Comparison of ENCODE assay signal across 8 cellular contexts in the genomic region with DNA sequence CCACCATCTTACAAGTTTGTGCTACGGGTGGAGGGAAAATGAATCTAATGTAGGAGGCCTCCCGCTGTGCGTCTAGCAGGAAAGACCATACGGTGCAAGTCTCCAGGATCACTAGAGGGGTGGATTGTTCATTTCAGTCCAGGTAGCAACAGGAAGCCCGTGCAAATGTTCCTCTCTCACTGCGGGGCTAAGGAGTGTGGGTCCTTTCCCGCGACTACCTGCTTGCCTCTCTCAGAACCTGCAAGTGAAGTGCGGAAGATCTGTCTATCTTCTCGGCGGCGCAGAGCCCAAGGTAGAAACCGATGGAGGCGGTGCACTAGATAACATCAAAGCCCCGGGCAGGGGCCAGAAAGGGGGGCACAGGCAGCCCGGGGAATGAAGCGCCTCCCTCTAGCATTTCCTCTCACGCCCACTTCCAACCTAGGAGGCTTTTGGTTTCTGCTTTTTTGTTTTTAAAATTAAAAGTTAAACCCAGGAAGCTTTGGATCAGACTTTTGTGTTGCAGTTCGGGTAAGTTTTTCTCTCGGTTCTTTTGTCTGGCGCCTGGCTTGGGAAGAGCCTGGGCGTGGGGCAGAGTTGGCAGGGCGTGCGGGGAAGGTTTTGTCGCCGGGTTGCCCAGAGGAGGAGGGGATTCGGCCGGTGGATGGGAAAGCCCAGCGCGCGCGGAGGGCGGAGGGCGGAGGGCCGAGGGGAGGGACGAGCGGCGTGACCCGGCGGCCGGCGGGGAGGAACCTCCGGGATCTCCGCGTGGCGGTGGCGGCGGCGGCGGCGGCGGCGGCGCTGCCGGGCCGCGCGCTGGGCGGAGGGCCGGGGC. TPM values are rescaled to one million over a fixed set of nuclear protein-coding genes. Genes with fewer than 3 reads are reported as not detected.
DNase-seq lines count a peak whose midpoint lies in the region; ATAC-seq, FAIRE-seq and TF ChIP-seq lines count a peak whose summit lies in the region.

No MANE protein-coding gene starts in this region.

- 0 out of 5 replicates have a peak, but pooled peaks of 1 of the 2 experiments have one; percentile 15 for TF ChIP-seq RAD21 in A549 (conservative IDR thresholded peaks at IDR 0.05 in 1 of 2, IDR thresholded peaks at IDR 0.05 in 1 of 2)

- peaks cover 27% of the 10 kb centered on the region for H3K4me1 Mint-ChIP-seq in activated CD4-positive, alpha-beta T cell treated with anti-CD3 and anti-CD28 coated beads, Interleukin-2, amount 10 ng/mL, durations not matched to agents 24 days and 14 days

- H3K27ac ChIP-seq in A549 (peak overlapping the region; percentile 82 to 100), coronary artery (peak overlapping the region; percentile 88 to 92)

- WGBS in A549 (ENCODE audit: missing lambda C conversion rate), result 0% methylated on average over 17 of the region's 60 CpGs

- H3K4me1 ChIP-seq in A549, result peaks cover 13% of the 10 kb centered on the region

- no peaks in the 10 kb centered on the region for H3K9me3 Mint-ChIP-seq in activated CD4-positive, alpha-beta T cell treated with anti-CD3 and anti-CD28 coated beads, Interleukin-2, amount 10 ng/mL, durations not matched to agents 24 days and 14 days

- H3K4me3 Mint-ChIP-seq in activated CD4-positive, alpha-beta T cell treated with anti-CD3 and anti-CD28 coated beads, Interleukin-2, amount 10 ng/mL, durations not matched to agents 24 days and 14 days, result peak overlapping the region; percentile 99

- H3K4me2 ChIP-seq in A549, result peak overlapping the region; percentile 89

- H3K27me3 Mint-ChIP-seq in activated CD4-positive, alpha-beta T cell treated with anti-CD3 and anti-CD28 coated beads, Interleukin-2, amount 10 ng/mL, durations not matched to agents 24 days and 14 days, result no peaks in the 10 kb centered on the region

- H3K9me3 ChIP-seq in A549, result no peaks in the 10 kb centered on the region

- TF ChIP-seq EP300 in A549 (IDR thresholded peaks at IDR 0.05), result no peak

- TF ChIP-seq POLR2A in A549 (IDR thresholded peaks at IDR 0.05; ENCODE audit: low read length), result no peak

- FAIRE-seq in A549 (lab: Jason Lieb, UNC), result no peak

- ATAC-seq in A549, result peak; percentile 28 to 52
- peak; percentile 28 for ATAC-seq in GM18861 (IDR thresholded peaks at IDR 0.05; ENCODE audit: unreplicated experiment)
- ATAC-seq in HG03103 (IDR thresholded peaks at IDR 0.05; ENCODE audit: low read depth, unreplicated experiment), result peak; percentile 22
- peak; percentile 55 for ATAC-seq in left lobe of liver

- DNase-seq in A549 (ENCODE audit: low read depth in 1 of 2, low spot score in 1 of 2), result peak; percentile 43 to 71
- peak; percentile 55 for DNase-seq in NCI-H446 treated with DMSO at 0.1 percent for 48 hours (lab: John Stamatoyannopoulos, UW)
- DNase-seq in activated CD4-positive, alpha-beta T cell treated with anti-CD3 and anti-CD28 coated beads, Interleukin-2, amount 10 ng/mL, durations not matched to agents 24 days and 14 days, result peak; percentile 95
- peak; percentile 88 for DNase-seq in coronary artery (ENCODE audit: low spot score)
- peak; percentile 94 for DNase-seq in left lobe of liver (ENCODE audit: low spot score)
- peak; percentile 65 to 70 for DNase-seq in stimulated activated CD4-positive, alpha-beta T cell treated with anti-CD3 and anti-CD28 coated beads, Interleukin-2, amount 100 ng/mL, for 48 hours

- intact Hi-C loops in activated CD4-positive, alpha-beta T cell treated with anti-CD3 and anti-CD28 coated beads, Interleukin-2, amount 10 ng/mL, durations not matched to agents 24 days and 14 days (cut with micrococcal nuclease), result loop anchor here (1.0 to 2.0 kb wide), 2 partner anchors 34 to 353 kb away; no protein-coding TSS in a partner anchor

- peak overlapping the region; percentile 84 for H3K4me3 ChIP-seq in A549
- H3K4me3 ChIP-seq in coronary artery, result peak overlapping the region; percentile 93

- TF ChIP-seq CTCF in A549 (IDR thresholded peaks at IDR 0.05), result no peak
- no peak for TF ChIP-seq CTCF in coronary artery (IDR thresholded peaks at IDR 0.05)

- CTCF ChIA-PET in A549 (lab: Yijun Ruan, JAX), result interaction anchor here (0.9 to 1.5 kb wide), 2 partner anchors 11 to 356 kb away, joined by 3 read pairs; no protein-coding TSS in a partner anchor

- POLR2A ChIA-PET in A549 (lab: Yijun Ruan, JAX), result interaction anchor here (1.5 kb wide), 1 partner anchor 88 kb away, joined by 4 read pairs; no protein-coding TSS in a partner anchor

- peaks cover 16% of the 10 kb centered on the region for H3K36me3 Mint-ChIP-seq in activated CD4-positive, alpha-beta T cell treated with anti-CD3 and anti-CD28 coated beads, Interleukin-2, amount 10 ng/mL, durations not matched to agents 24 days and 14 days (ENCODE audit: low read depth)

- H3K27ac Mint-ChIP-seq in activated CD4-positive, alpha-beta T cell treated with anti-CD3 and anti-CD28 coated beads, Interleukin-2, amount 10 ng/mL, durations not matched to agents 24 days and 14 days, result peak overlapping the region; percentile 99

TF ChIP-seq in A549, 52 proteins besides CTCF, POLR2A, EP300 and RAD21:
- TF ChIP-seq, protein P1, sequence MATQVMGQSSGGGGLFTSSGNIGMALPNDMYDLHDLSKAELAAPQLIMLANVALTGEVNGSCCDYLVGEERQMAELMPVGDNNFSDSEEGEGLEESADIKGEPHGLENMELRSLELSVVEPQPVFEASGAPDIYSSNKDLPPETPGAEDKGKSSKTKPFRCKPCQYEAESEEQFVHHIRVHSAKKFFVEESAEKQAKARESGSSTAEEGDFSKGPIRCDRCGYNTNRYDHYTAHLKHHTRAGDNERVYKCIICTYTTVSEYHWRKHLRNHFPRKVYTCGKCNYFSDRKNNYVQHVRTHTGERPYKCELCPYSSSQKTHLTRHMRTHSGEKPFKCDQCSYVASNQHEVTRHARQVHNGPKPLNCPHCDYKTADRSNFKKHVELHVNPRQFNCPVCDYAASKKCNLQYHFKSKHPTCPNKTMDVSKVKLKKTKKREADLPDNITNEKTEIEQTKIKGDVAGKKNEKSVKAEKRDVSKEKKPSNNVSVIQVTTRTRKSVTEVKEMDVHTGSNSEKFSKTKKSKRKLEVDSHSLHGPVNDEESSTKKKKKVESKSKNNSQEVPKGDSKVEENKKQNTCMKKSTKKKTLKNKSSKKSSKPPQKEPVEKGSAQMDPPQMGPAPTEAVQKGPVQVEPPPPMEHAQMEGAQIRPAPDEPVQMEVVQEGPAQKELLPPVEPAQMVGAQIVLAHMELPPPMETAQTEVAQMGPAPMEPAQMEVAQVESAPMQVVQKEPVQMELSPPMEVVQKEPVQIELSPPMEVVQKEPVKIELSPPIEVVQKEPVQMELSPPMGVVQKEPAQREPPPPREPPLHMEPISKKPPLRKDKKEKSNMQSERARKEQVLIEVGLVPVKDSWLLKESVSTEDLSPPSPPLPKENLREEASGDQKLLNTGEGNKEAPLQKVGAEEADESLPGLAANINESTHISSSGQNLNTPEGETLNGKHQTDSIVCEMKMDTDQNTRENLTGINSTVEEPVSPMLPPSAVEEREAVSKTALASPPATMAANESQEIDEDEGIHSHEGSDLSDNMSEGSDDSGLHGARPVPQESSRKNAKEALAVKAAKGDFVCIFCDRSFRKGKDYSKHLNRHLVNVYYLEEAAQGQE (IDR thresholded peaks at IDR 0.05), result no peak
- TF ChIP-seq EHMT2 (IDR thresholded peaks at IDR 0.05; ENCODE audit: low read depth), result no peak
- TF ChIP-seq HDAC2 (IDR thresholded peaks at IDR 0.05), result no peak
- no peak for TF ChIP-seq TP53 (CRISPR knock-in tag; IDR thresholded peaks at IDR 0.05)
- TF ChIP-seq RFX5 (IDR thresholded peaks at IDR 0.05), result no peak
- TF ChIP-seq, protein P2, sequence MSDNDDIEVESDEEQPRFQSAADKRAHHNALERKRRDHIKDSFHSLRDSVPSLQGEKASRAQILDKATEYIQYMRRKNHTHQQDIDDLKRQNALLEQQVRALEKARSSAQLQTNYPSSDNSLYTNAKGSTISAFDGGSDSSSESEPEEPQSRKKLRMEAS (IDR thresholded peaks at IDR 0.05), result peak; percentile 39; the same call in 1 of the 2 replicates
- no peak for TF ChIP-seq ZSCAN20 (CRISPR knock-in tag; IDR thresholded peaks at IDR 0.05)
- no peak for TF ChIP-seq POLR2AphosphoS2 (conservative IDR thresholded peaks at IDR 0.05; ENCODE audit: low read length)
- TF ChIP-seq FOXS1 (CRISPR knock-in tag; IDR thresholded peaks at IDR 0.05), result no peak
- TF ChIP-seq FOSB (CRISPR knock-in tag; IDR thresholded peaks at IDR 0.05), result no peak
- TF ChIP-seq PHF8 (IDR thresholded peaks at IDR 0.05; ENCODE audit: borderline replicate concordance, low read depth), result peak; percentile 39; the same call in 1 of the 2 replicates
- 0 out of 5 replicates have a peak, but pooled peaks of 1 of the 2 experiments have one; percentile 56 for TF ChIP-seq JUN (IDR thresholded peaks at IDR 0.05)
- TF ChIP-seq GATA3 (IDR thresholded peaks at IDR 0.05; ENCODE audit: borderline replicate concordance), result peak; percentile 40; the same call in 1 of the 2 replicates
- no peak for TF ChIP-seq CHD4 (IDR thresholded peaks at IDR 0.05; ENCODE audit: borderline replicate concordance)
- TF ChIP-seq ATOH8 (CRISPR knock-in tag; IDR thresholded peaks at IDR 0.05; ENCODE audit: low read depth), result no peak

RNA-seq across cellular contexts. Expression of gene HIVEP1, which starts 3.5 kb away (rescaled TPM):
- 10.5 and 13.1 TPM in 2 replicates for polyA plus RNA-seq in A549 (2011; rRNA removed)
- 7.3 and 9.1 TPM in 2 replicates for polyA plus RNA-seq in A549 (2012; cell fraction: cytosol; rRNA removed)
- polyA plus RNA-seq in A549 (2012; cell fraction: nucleus; rRNA removed), result 20.2 and 21.1 TPM in 2 replicates
- polyA plus RNA-seq in A549 (2017; fragmentation: RNase III; extraction: RNeasy Plus Mini Kit Qiagen cat#74134 plus additional on column Dnase treatment), result 5.8 to 6.1 TPM (median 6.1 TPM) in 3 replicates
- 26.3 and 30.2 TPM in 2 replicates for polyA minus RNA-seq in A549 (2011; rRNA and poly(A)+ RNA removed)
- total RNA-seq in activated CD4-positive, alpha-beta T cell treated with anti-CD3 and anti-CD28 coated beads, Interleukin-2, amount 10 ng/mL, durations not matched to agents 24 days and 14 days, result 55.3 and 57.6 TPM in 2 replicates
- 9.7 TPM for total RNA-seq in left lobe of liver

Comparison
In these comparisons a context has a peak if more than half of its experiments do, and no peak if none do; other contexts are left out.
1. Peak in every context shown above with its lines: DNase-seq, ATAC-seq, H3K4me3 ChIP-seq and H3K27ac ChIP-seq.